ENCODE assay signal across 27 cellular contexts in genomic region chr4:131257241-131257640, GRCh38.
"Had no signal": no experiment of that assay in that cellular context is flagged by ENCODE, and none has a peak within 500 bp of the region (broad histone marks: within the 10 kb centered on the region; RNA-seq: fewer than 3 reads in every experiment).

No MANE protein-coding gene starts in this region.

- H3K27ac ChIP-seq: neural progenitor cell, ovary, parathyroid adenoma, psoas muscle, right lobe of liver, sigmoid colon, stomach, thoracic aorta, thyroid gland, tibial nerve, upper lobe of left lung, vagina had no signal

- ATAC-seq: psoas muscle; right cardiac atrium; right lobe of liver; stimulated activated effector memory CD8-positive, alpha-beta T cell treated with anti-CD3 and anti-CD28 coated beads, Interleukin-12 subunit alpha, Interleukin-12 subunit beta, amount 100 ng/mL, for 72 hours; stimulated activated naive B cell treated with anti-CD40 and anti-IgM and Interleukin-4, amounts not matched to agents 10 μg/mL and 1 μg/mL and 100 μg/mL, for 72 hours had no signal

- H2AFZ ChIP-seq: neural progenitor cell, parathyroid adenoma had no signal

- H3K79me2 ChIP-seq: parathyroid adenoma had no signal

- H3K36me3 Mint-ChIP-seq: neural progenitor cell; stimulated activated effector memory CD8-positive, alpha-beta T cell treated with anti-CD3 and anti-CD28 coated beads, Interleukin-12 subunit alpha, Interleukin-12 subunit beta, amount 100 ng/mL, for 72 hours; stimulated activated naive B cell treated with anti-CD40 and anti-IgM and Interleukin-4, amounts not matched to agents 10 μg/mL and 1 μg/mL and 100 μg/mL, for 72 hours had no signal

- H3K4me1 ChIP-seq: neural progenitor cell, parathyroid adenoma, psoas muscle, right lobe of liver, sigmoid colon, stomach, thyroid gland, tibial nerve, upper lobe of left lung, vagina had no signal

- DNase-seq: occipital lobe; ovary; psoas muscle; right cardiac atrium; right lobe of liver; sigmoid colon; small intestine; stimulated activated CD4-positive, alpha-beta T cell treated with anti-CD3 and anti-CD28 coated beads, Interleukin-15, amount 100 ng/mL, for 24 hours; stimulated activated CD4-positive, alpha-beta T cell treated with anti-CD3 and anti-CD28 coated beads, Interleukin-2, amount 100 ng/mL, for 24 hours; stimulated activated CD4-positive, alpha-beta T cell treated with anti-CD3 and anti-CD28 coated beads, Interleukin-2, amount 100 ng/mL, for 48 hours; stimulated activated CD4-positive, alpha-beta T cell treated with anti-CD3 and anti-CD28 coated beads, Interleukin-4, amount 100 ng/mL, for 24 hours; stimulated activated naive B cell treated with anti-CD40 and anti-IgM and Interleukin-4, amounts not matched to agents 10 μg/mL and 1 μg/mL and 100 μg/mL, for 72 hours; stimulated activated naive CD4-positive, alpha-beta T cell treated with Interleukin-2 at 50 U/mL for 16 hours; stomach; thyroid gland; trophoblast cell; upper lobe of left lung had no signal

- H3K27ac Mint-ChIP-seq: nephron; neural progenitor cell; progenitor cell of endocrine pancreas; stimulated activated effector memory CD8-positive, alpha-beta T cell treated with anti-CD3 and anti-CD28 coated beads, Interleukin-12 subunit alpha, Interleukin-12 subunit beta, amount 100 ng/mL, for 72 hours; stimulated activated naive B cell treated with anti-CD40 and anti-IgM and Interleukin-4, amounts not matched to agents 10 μg/mL and 1 μg/mL and 100 μg/mL, for 72 hours; stimulated activated naive CD8-positive, alpha-beta T cell treated with anti-CD3 and anti-CD28 coated beads, Interleukin-15, Interleukin-2, amounts not matched to agents 100 ng/mL and 50 ng/mL, for 24 hours had no signal

- FAIRE-seq: small intestine, urothelium cell line had no signal

- H3K4me3 Mint-ChIP-seq: nephron; neural progenitor cell; stimulated activated effector memory CD8-positive, alpha-beta T cell treated with anti-CD3 and anti-CD28 coated beads, Interleukin-12 subunit alpha, Interleukin-12 subunit beta, amount 100 ng/mL, for 72 hours; stimulated activated naive B cell treated with anti-CD40 and anti-IgM and Interleukin-4, amounts not matched to agents 10 μg/mL and 1 μg/mL and 100 μg/mL, for 72 hours; stimulated activated naive CD8-positive, alpha-beta T cell treated with anti-CD3 and anti-CD28 coated beads, Interleukin-15, Interleukin-2, amounts not matched to agents 100 ng/mL and 50 ng/mL, for 24 hours had no signal

- H3K9me3 Mint-ChIP-seq: nephron; stimulated activated naive B cell treated with anti-CD40 and anti-IgM and Interleukin-4, amounts not matched to agents 10 μg/mL and 1 μg/mL and 100 μg/mL, for 72 hours had no signal

- H3K27me3 ChIP-seq: neural progenitor cell, ovary, right lobe of liver, sigmoid colon, stomach, thyroid gland, tibial nerve, upper lobe of left lung, vagina had no signal

- H3K4me3 ChIP-seq: neural progenitor cell, ovary, psoas muscle, right lobe of liver, sigmoid colon, stomach, thoracic aorta, thyroid gland, tibial nerve, upper lobe of left lung, vagina had no signal

- H3K9me3 ChIP-seq: ovary, psoas muscle, right lobe of liver, sigmoid colon, stomach, thoracic aorta, thyroid gland, tibial nerve, upper lobe of left lung, vagina had no signal

- H3K4me1 Mint-ChIP-seq: nephron; neural progenitor cell; stimulated activated effector memory CD8-positive, alpha-beta T cell treated with anti-CD3 and anti-CD28 coated beads, Interleukin-12 subunit alpha, Interleukin-12 subunit beta, amount 100 ng/mL, for 72 hours; stimulated activated naive B cell treated with anti-CD40 and anti-IgM and Interleukin-4, amounts not matched to agents 10 μg/mL and 1 μg/mL and 100 μg/mL, for 72 hours had no signal

- H3K4me2 ChIP-seq: neural progenitor cell had no signal

- H3K27me3 Mint-ChIP-seq: progenitor cell of endocrine pancreas; stimulated activated naive B cell treated with anti-CD40 and anti-IgM and Interleukin-4, amounts not matched to agents 10 μg/mL and 1 μg/mL and 100 μg/mL, for 72 hours; stimulated activated naive CD8-positive, alpha-beta T cell treated with anti-CD3 and anti-CD28 coated beads, Interleukin-15, Interleukin-2, amounts not matched to agents 100 ng/mL and 50 ng/mL, for 24 hours had no signal

- H3K36me3 ChIP-seq: neural progenitor cell, ovary, right lobe of liver, sigmoid colon, stomach, thoracic aorta, thyroid gland, tibial nerve, upper lobe of left lung, vagina had no signal

- H3K9ac ChIP-seq: neural progenitor cell, parathyroid adenoma had no signal
